8 cellular contexts compared by ENCODE assay signal in the genomic region with DNA sequence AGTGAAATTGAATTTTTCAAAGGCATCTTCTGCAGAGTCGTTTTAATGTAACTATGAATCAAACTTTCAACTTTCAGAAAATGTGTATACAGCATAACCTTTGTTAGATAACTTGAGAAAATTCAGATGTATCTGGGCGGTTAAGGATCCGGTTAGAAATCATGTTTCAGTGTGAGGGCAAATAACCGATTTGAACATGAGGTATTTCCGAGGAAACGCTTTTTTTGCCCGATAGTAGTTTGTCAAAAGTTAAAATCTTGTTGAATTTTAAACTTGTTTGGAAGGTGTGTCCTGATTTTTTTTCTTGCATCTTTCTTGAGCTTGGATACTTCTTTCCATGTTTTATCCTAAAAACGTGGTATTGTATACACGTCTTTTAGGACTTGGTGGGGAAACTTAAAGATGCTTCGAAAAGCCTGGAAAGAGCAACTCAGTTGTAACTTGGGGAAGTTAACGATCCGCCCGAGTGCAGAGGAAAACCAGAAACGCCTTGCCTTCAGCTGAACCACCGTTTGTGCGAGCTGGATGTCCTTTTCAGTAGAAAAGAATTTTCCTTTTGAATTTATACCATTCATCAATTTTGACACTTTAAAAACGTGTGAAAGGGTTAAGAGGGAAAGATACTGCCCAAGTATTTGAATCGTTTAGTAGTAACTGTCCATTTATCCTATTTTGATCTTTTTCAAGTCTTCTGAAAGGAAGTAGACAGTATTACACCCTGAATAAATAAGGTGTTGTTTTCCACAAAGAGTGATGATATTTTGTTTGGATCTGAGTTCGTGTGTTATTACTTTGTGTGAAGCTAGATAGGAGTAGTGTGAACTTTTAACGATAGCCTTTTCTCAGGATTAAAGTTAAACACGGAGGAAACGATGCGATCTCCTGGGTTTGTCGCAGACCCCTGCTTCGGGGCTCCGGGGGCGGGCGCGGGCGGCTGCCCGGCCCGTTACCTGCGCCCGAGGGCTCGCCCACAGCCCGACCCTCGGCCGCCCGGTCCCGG. TPM values are rescaled to one million over a fixed set of nuclear protein-coding genes. Genes with fewer than 3 reads are reported as not detected.
A peak's percentile ranks its signal among the peaks of the same experiment; 100 is the strongest.
DNase-seq lines count a peak whose midpoint lies in the region; ATAC-seq and TF ChIP-seq lines count a peak whose summit lies in the region.

No MANE protein-coding gene starts in this region.

- peaks cover 53% of the 10 kb centered on the region for H3K4me1 Mint-ChIP-seq in GM23338

- peaks cover 36% of the 10 kb centered on the region for H3F3A ChIP-seq in GM23338 (replicated peaks; ENCODE audit: low read depth)

- DNase-seq in A172 (ENCODE audit: low spot score) (peak; percentile 36), GM23338 (ENCODE audit: low spot score) (no peak), kidney epithelial cell (ENCODE audit: low read depth) (no peak), substantia nigra (lab: John Stamatoyannopoulos, UW) (peak in 3 of 49 donors; percentile 1 to 3 (median 3)), GM03348 (ENCODE audit: low spot score) (no peak)
- peak; percentile 11 for DNase-seq in activated naive CD4-positive, alpha-beta T cell treated with anti-CD3 and anti-CD28 coated beads, Interleukin-2, amount 50 U/mL, for 16 hours

- peak overlapping the region; percentile 73 for H3K4me2 ChIP-seq in GM23338

- H3K4me3 Mint-ChIP-seq in GM23338 = peak overlapping the region; percentile 73

- ATAC-seq in GM23338 = no peak
- ATAC-seq in HG02885 (IDR thresholded peaks at IDR 0.05; ENCODE audit: poor library complexity, unreplicated experiment) = no peak
- ATAC-seq in GM19463 (IDR thresholded peaks at IDR 0.05; ENCODE audit: unreplicated experiment) = no peak

- H3K27me3 Mint-ChIP-seq in GM23338 (ENCODE audit: insufficient read depth, low read depth, poor library complexity) = peaks cover 87% of the 10 kb centered on the region

- H3K27ac Mint-ChIP-seq in GM23338 = no peak overlapping the region; the same call in 1 of the 2 replicates

- H3K36me3 ChIP-seq in GM23338 (ENCODE audit: insufficient read depth) (no peaks in the 10 kb centered on the region), kidney epithelial cell (ENCODE audit: control insufficient read depth, insufficient read depth, low read length) (no peaks in the 10 kb centered on the region)

- H3K27ac ChIP-seq in GM23338 (ENCODE audit: low read depth) = no peak overlapping the region
- H3K27ac ChIP-seq in substantia nigra (ENCODE audit: low read depth, low read length, poor library complexity, severe bottlenecking) = peak overlapping the region; percentile 79

- peaks cover 3% of the 10 kb centered on the region; the same call in 2 of the 3 replicates for H3K36me3 Mint-ChIP-seq in GM23338 (ENCODE audit: low read depth)

- H4K20me1 ChIP-seq in GM23338 (replicated peaks; ENCODE audit: insufficient read depth) = peaks cover 21% of the 10 kb centered on the region

- H3K9me2 ChIP-seq in GM23338 (ENCODE audit: insufficient read depth) = no peaks in the 10 kb centered on the region

- peaks cover 68% of the 10 kb centered on the region for H3K4me1 ChIP-seq in GM23338 (ENCODE audit: insufficient read depth)

- H3K4me3 ChIP-seq in GM23338 = peak overlapping the region; percentile 38
- peak overlapping the region; percentile 74 for H3K4me3 ChIP-seq in kidney epithelial cell (ENCODE audit: low read depth, low read length)

- no peak for TF ChIP-seq CTCF in GM23338 (conservative IDR thresholded peaks at IDR 0.05; ENCODE audit: low read depth in 2 of 2)
- TF ChIP-seq CTCF in kidney epithelial cell (IDR thresholded peaks at IDR 0.05; ENCODE audit: insufficient read depth, low read length, poor library complexity, severe bottlenecking) = no peak

- no peak overlapping the region for H2AFZ ChIP-seq in GM23338

- 0 out of 2 replicates have a peak, but pooled peaks cover 2% of the 10 kb centered on the region for H3K79me2 ChIP-seq in GM23338 (replicated peaks; ENCODE audit: insufficient read depth)

- H3K9me3 Mint-ChIP-seq in GM23338 = peaks cover 8% of the 10 kb centered on the region

- H3K27me3 ChIP-seq in GM23338 (ENCODE audit: insufficient read depth) (peaks cover 81% of the 10 kb centered on the region), kidney epithelial cell (ENCODE audit: control insufficient read depth, insufficient read depth, low read length) (peaks cover 15% of the 10 kb centered on the region)

TF ChIP-seq in GM23338, 12 proteins besides CTCF, POLR2A, EP300 and RAD21:
- TF ChIP-seq EZH2phosphoT487 (IDR thresholded peaks at IDR 0.05; ENCODE audit: unreplicated experiment) = peak; percentile 75
- TF ChIP-seq EZH2 (IDR thresholded peaks at IDR 0.05; ENCODE audit: low read depth, unreplicated experiment) = peak; percentile 90
- TF ChIP-seq, protein P1, sequence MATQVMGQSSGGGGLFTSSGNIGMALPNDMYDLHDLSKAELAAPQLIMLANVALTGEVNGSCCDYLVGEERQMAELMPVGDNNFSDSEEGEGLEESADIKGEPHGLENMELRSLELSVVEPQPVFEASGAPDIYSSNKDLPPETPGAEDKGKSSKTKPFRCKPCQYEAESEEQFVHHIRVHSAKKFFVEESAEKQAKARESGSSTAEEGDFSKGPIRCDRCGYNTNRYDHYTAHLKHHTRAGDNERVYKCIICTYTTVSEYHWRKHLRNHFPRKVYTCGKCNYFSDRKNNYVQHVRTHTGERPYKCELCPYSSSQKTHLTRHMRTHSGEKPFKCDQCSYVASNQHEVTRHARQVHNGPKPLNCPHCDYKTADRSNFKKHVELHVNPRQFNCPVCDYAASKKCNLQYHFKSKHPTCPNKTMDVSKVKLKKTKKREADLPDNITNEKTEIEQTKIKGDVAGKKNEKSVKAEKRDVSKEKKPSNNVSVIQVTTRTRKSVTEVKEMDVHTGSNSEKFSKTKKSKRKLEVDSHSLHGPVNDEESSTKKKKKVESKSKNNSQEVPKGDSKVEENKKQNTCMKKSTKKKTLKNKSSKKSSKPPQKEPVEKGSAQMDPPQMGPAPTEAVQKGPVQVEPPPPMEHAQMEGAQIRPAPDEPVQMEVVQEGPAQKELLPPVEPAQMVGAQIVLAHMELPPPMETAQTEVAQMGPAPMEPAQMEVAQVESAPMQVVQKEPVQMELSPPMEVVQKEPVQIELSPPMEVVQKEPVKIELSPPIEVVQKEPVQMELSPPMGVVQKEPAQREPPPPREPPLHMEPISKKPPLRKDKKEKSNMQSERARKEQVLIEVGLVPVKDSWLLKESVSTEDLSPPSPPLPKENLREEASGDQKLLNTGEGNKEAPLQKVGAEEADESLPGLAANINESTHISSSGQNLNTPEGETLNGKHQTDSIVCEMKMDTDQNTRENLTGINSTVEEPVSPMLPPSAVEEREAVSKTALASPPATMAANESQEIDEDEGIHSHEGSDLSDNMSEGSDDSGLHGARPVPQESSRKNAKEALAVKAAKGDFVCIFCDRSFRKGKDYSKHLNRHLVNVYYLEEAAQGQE (IDR thresholded peaks at IDR 0.05; ENCODE audit: unreplicated experiment) = no peak
TF ChIP-seq in GM23338: peak in this region for 2.

RNA-seq across cellular contexts. Expression of gene BMI1, which starts 1.0 kb away (rescaled TPM):
- total RNA-seq in A172 (2014; rRNA removed; shearing (Covaris generic)) = 116 and 120 TPM in 2 replicates
- total RNA-seq in GM23338 (2014; rRNA removed; shearing (Covaris generic)) = 9.7 and 10.7 TPM in 2 replicates
- polyA plus RNA-seq in GM23338 (2016; fragmentation: Nextera tagmentation; extraction: Ambion mirVana) = 2.0 and 2.3 TPM in 2 replicates
- 54.6 and 60.5 TPM in 2 replicates for total RNA-seq in kidney epithelial cell

RNA-seq across cellular contexts. Expression of gene COMMD3, which starts 3.7 kb away (rescaled TPM):
- 90.5 and 122 TPM in 2 replicates for total RNA-seq in A172 (2014; rRNA removed; shearing (Covaris generic))
- 1.1 and 2.5 TPM in 2 replicates for total RNA-seq in GM23338 (2014; rRNA removed; shearing (Covaris generic))
- polyA plus RNA-seq in GM23338 (2016; fragmentation: Nextera tagmentation; extraction: Ambion mirVana) = 5.2 and 6.0 TPM in 2 replicates
- total RNA-seq in kidney epithelial cell = 48.1 and 92.4 TPM in 2 replicates

RNA-seq across cellular contexts. Expression of gene SPAG6, which starts 25.4 kb away (rescaled TPM):
- total RNA-seq in A172 (2014; rRNA removed; shearing (Covaris generic)) = not detected in 2 replicates
- total RNA-seq in GM23338 (2014; rRNA removed; shearing (Covaris generic)) = 0.12 TPM in 1 of 2 replicates, not detected in the other
- 0.21 and 0.33 TPM in 2 replicates for polyA plus RNA-seq in GM23338 (2016; fragmentation: Nextera tagmentation; extraction: Ambion mirVana)
- 0.79 and 1.2 TPM in 2 replicates for total RNA-seq in kidney epithelial cell

Comparison
In these comparisons a context has a peak if more than half of its experiments do, and no peak if none do; other contexts are left out.
1. DNase-seq: peak in A172 (single experiment) and activated naive CD4-positive, alpha-beta T cell treated with anti-CD3 and anti-CD28 coated beads, Interleukin-2, amount 50 U/mL, for 16 hours (single experiment); none in GM23338 (single experiment), kidney epithelial cell (single experiment) and GM03348 (single experiment).
2. RNA of gene COMMD3, which starts 3.7 kb away (total RNA-seq): 48.1 to 92.4 TPM in kidney epithelial cell and 90.5 to 122 TPM in A172; 1.1 to 2.5 TPM in GM23338; every median in the first group is over 10 times any median in the second.